Comparison of ENCODE assay signal across 8 cellular contexts in the genomic region with DNA sequence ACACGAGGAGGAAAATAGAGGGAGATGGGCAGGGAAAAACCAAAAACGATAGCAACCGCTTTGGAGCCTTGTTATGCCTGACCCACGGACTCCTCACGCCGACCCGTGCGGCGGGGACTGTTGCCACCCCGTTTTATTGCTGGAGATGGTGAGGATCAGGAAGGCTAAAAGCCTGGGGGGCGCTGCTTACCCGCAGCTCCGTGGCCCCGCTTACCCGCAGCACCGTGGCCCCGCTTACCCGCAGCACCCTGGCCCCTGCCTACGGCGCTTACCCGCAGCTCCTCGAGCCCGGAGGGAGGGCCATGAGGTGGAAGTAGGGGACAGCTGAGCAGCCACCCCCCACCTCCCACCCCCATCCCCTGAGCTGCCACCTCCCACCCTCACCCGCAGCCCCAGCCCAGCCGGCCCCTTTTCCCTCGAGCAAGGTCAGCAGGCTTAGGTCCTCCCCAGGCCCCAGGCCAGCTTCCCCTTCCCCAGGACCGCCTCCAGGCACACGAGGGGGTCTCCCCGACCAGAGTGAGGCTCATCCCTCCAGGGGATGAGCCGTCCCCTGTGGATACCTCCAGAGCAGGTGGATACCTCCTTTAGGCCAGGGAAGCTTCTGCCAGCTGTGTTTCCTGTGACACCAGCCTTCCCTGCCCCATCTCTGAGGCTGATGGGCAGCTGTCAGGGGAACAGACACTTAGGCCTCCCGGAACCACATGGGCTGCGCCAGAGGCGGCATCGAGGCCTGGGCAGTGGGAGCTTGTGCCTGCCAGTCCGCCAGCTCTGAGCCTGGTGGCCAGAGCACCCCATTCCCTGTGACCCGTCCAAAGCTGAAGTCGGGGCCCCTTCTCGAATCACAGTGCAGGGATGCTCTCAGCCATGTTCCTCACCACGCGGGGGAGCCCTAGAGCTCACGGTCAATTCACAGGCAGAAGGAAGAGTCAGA.
DNase-seq lines count a peak whose midpoint lies in the region; ATAC-seq and TF ChIP-seq lines count a peak whose summit lies in the region.

No MANE protein-coding gene starts in this region.

- peaks cover 7% of the 10 kb centered on the region for H3K4me1 ChIP-seq in MM.1S (ENCODE audit: low read length)

- peak; percentile 43 for DNase-seq in G401 (ENCODE audit: low spot score)
- DNase-seq in MM.1S = peak; percentile 67
- peak; percentile 81 for DNase-seq in activated CD4-positive, alpha-beta T cell treated with anti-CD3 and anti-CD28 coated beads, Interleukin-2, amount 10 ng/mL, durations not matched to agents 7 days and 5 days
- peak; percentile 64 for DNase-seq in dermis blood vessel endothelial cell
- DNase-seq in naive B cell = peak; percentile 71
- DNase-seq in stimulated activated naive CD4-positive, alpha-beta T cell (lab: John Stamatoyannopoulos, UW) = peak; percentile 21 to 65 (median 60)

- no peaks in the 10 kb centered on the region for H3K36me3 Mint-ChIP-seq in activated CD4-positive, alpha-beta T cell treated with anti-CD3 and anti-CD28 coated beads, Interleukin-2, amount 10 ng/mL, durations not matched to agents 7 days and 5 days (ENCODE audit: low read depth)
- H3K36me3 Mint-ChIP-seq in naive B cell = no peaks in the 10 kb centered on the region

- no peaks in the 10 kb centered on the region for H3K36me3 ChIP-seq in MM.1S (replicated peaks; ENCODE audit: insufficient read depth, low read length)

- peak overlapping the region; percentile 19; the same call in 1 of the 2 replicates for H3K4me3 ChIP-seq in MM.1S (ENCODE audit: low read length)

- H3K79me2 ChIP-seq in MM.1S (ENCODE audit: low read length) = no peaks in the 10 kb centered on the region

- POLR2A ChIA-PET in activated CD4-positive, alpha-beta T cell treated with anti-CD3 and anti-CD28 coated beads, Interleukin-2, amount 10 ng/mL, durations not matched to agents 7 days and 5 days (lab: Charles Lee) = interaction anchor here (0.8 to 1.3 kb wide), 2 partner anchors 71 to 76 kb away, joined by 3 read pairs; no protein-coding TSS in a partner anchor

- no peak overlapping the region for H3K27ac Mint-ChIP-seq in activated CD4-positive, alpha-beta T cell treated with anti-CD3 and anti-CD28 coated beads, Interleukin-2, amount 10 ng/mL, durations not matched to agents 7 days and 5 days
- H3K27ac Mint-ChIP-seq in naive B cell = peak overlapping the region in 2 of 6 donors; percentile 67 to 74

- H2AFZ ChIP-seq in MM.1S (ENCODE audit: low read length) = peak overlapping the region; percentile 59

- H4K20me1 ChIP-seq in MM.1S (ENCODE audit: insufficient read depth, low read length) = no peaks in the 10 kb centered on the region

- H3K4me2 ChIP-seq in MM.1S (ENCODE audit: low read depth, low read length) = peak overlapping the region; percentile 59

- H3K4me1 Mint-ChIP-seq in activated CD4-positive, alpha-beta T cell treated with anti-CD3 and anti-CD28 coated beads, Interleukin-2, amount 10 ng/mL, durations not matched to agents 7 days and 5 days = peaks cover 19% of the 10 kb centered on the region
- peaks cover 12 to 17% (median 12%) of the 10 kb centered on the region in 3 donors for H3K4me1 Mint-ChIP-seq in naive B cell

- no peaks in the 10 kb centered on the region for H3K9me3 ChIP-seq in MM.1S (replicated peaks; ENCODE audit: insufficient read depth, low read length)

- CTCF ChIA-PET in activated CD4-positive, alpha-beta T cell treated with anti-CD3 and anti-CD28 coated beads, Interleukin-2, amount 10 ng/mL, durations not matched to agents 7 days and 5 days (lab: Charles Lee) = interaction anchor here (0.5 to 10.6 kb wide), 33 partner anchors 9 to 915 kb away, joined by 3 to 195 read pairs (median 4); a partner anchor contains a TSS

- TF ChIP-seq CTCF in MM.1S (IDR thresholded peaks at IDR 0.05; ENCODE audit: low read length) = peak; percentile 82

- in situ Hi-C loops in G401 (cut with HindIII; ENCODE audit: low sequenced_read_pairs) = no loop called here

- H3K27me3 Mint-ChIP-seq in activated CD4-positive, alpha-beta T cell treated with anti-CD3 and anti-CD28 coated beads, Interleukin-2, amount 10 ng/mL, durations not matched to agents 7 days and 5 days = peaks cover 16% of the 10 kb centered on the region
- peaks cover 22 to 50% (median 42%) of the 10 kb centered on the region in 3 donors for H3K27me3 Mint-ChIP-seq in naive B cell

- no peaks in the 10 kb centered on the region for H3K9me2 ChIP-seq in MM.1S (replicated peaks; ENCODE audit: insufficient read depth, low read length)

- peaks cover 57% of the 10 kb centered on the region for H3K27me3 ChIP-seq in MM.1S (replicated peaks; ENCODE audit: insufficient read depth, low read length)

- no peaks in the 10 kb centered on the region for H3K9me3 Mint-ChIP-seq in activated CD4-positive, alpha-beta T cell treated with anti-CD3 and anti-CD28 coated beads, Interleukin-2, amount 10 ng/mL, durations not matched to agents 7 days and 5 days
- no peaks in the 10 kb centered on the region for H3K9me3 Mint-ChIP-seq in naive B cell

- no peak overlapping the region for H3K4me3 Mint-ChIP-seq in activated CD4-positive, alpha-beta T cell treated with anti-CD3 and anti-CD28 coated beads, Interleukin-2, amount 10 ng/mL, durations not matched to agents 7 days and 5 days
- H3K4me3 Mint-ChIP-seq in naive B cell = peak overlapping the region in 6 of 8 donors; percentile 62 to 78 (median 71)

- H3K9ac ChIP-seq in MM.1S (ENCODE audit: low read length) = no peak overlapping the region

- ATAC-seq in naive B cell (ENCODE audit: low read depth in 2 of 2) = peak; percentile 81 to 83
- ATAC-seq in GM18519 (IDR thresholded peaks at IDR 0.05; ENCODE audit: low FRiP score, unreplicated experiment) = no peak
- no peak for ATAC-seq in HG03442 (IDR thresholded peaks at IDR 0.05; ENCODE audit: unreplicated experiment)

- H3F3A ChIP-seq in MM.1S (ENCODE audit: insufficient read depth, low read length) = no peaks in the 10 kb centered on the region

- H3K27ac ChIP-seq in MM.1S (ENCODE audit: low read length) = no peak overlapping the region

Comparison
In these comparisons a context has a peak if more than half of its experiments do, and no peak if none do; other contexts are left out.
1. ATAC-seq: peak in naive B cell (2 of 2); none in GM18519 (single experiment) and HG03442 (single experiment).
2. Peak in every context shown above with its lines, with median percentiles within 50 percentile points of each other: DNase-seq.